ENCODE assay signal across 2 cellular contexts in the genomic region with DNA sequence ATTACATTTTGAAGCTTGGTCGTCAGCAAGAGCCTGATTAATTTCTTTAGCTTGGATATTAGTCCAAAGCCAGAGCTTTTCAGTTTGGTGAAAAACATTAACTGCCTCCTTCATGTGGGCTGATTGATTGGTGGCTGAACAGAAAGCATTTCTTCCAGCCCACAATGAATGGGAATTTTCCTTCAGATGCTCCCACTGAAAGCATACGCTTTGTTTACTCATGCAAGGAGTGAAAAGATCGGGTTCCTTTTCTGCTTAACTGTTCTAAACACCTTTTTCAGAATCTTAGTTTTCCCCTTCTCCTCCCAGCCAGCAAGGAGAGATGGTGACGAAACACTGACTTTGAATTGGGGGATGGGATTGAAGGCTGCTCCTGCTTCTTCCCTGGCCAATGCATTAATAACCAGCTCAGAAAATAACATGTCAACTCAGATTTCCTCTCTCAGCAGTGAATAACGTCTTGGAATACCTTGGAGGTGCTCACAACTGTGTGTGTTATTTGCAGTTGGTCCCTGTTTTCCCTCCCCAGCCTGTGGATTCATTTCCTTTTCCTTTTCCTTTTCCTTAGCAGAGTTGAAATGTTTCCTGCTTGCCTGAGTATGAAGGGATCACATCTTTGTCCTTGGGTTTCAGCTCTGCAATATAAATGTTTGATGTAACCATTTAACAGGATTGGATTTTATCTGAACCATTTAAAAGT.
TF ChIP-seq lines count a peak whose summit lies in the region.

No MANE protein-coding gene starts in this region.

TF ChIP-seq in endothelial cell of umbilical vein, 7 proteins besides CTCF, POLR2A, EP300 and RAD21:
- TF ChIP-seq POLR2AphosphoS5 (IDR thresholded peaks at IDR 0.05; ENCODE audit: insufficient read depth, low read depth, low read length) (no peak), FOS (IDR thresholded peaks at IDR 0.05; ENCODE audit: borderline replicate concordance, insufficient read depth, low read length) (peak; percentile 40), MYC (IDR thresholded peaks at IDR 0.05; ENCODE audit: low read depth, low read length) (no peak)
TF ChIP-seq in endothelial cell of umbilical vein: peak in this region for 1.

TF ChIP-seq in neural cell, 6 proteins besides CTCF, POLR2A, EP300 and RAD21:
- TF ChIP-seq EZH2 (IDR thresholded peaks at IDR 0.05; ENCODE audit: borderline replicate concordance, insufficient read depth, low read length, poor library complexity, severe bottlenecking): no peak
- TF ChIP-seq POLR2AphosphoS5 (IDR thresholded peaks at IDR 0.05): no peak
- no peak for TF ChIP-seq MXI1 (conservative IDR thresholded peaks at IDR 0.05; ENCODE audit: poor library complexity, severe bottlenecking)
- TF ChIP-seq REST (IDR thresholded peaks at IDR 0.05; ENCODE audit: borderline replicate concordance): peak; percentile 71
